In the genomic region with DNA sequence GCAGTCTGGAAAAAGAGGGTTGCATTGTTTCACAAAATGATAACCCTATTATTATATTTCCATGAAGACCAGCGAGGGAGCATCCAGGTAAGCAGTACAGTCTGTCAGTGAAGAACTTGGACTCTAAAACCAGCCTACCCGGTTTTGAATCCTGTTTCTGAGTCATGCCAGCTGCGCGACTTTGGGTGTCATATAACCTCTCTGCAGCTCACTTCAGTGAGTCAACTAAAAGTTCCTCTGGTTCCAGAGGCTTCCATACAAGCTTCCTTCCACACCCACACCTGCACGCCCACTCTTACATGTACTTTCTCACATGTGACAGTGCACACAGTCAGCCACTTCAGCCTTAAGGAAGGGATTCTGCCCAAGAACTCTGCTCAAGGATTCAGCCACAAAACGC, we compare ENCODE assay signal across 27 cellular contexts. TPM values are rescaled to one million over a fixed set of nuclear protein-coding genes. Genes with fewer than 3 reads are reported as not detected.
DNase-seq lines count a peak whose midpoint lies in the region; ATAC-seq, FAIRE-seq and TF ChIP-seq lines count a peak whose summit lies in the region.
"Had no signal": no experiment of that assay in that cellular context is flagged by ENCODE, and none has a peak within 500 bp of the region (broad histone marks: within the 10 kb centered on the region; RNA-seq: fewer than 3 reads in every experiment).

No MANE protein-coding gene starts in this region.

- H3K79me2 ChIP-seq in PC-3 (ENCODE audit: low read length) = no peaks in the 10 kb centered on the region

- BruUV-seq in PC-3 (replicated peaks; lab: Mats Ljungman, UMichigan) = no TSS peak

- peak overlapping the region; percentile 74 for H3K4me2 ChIP-seq in PC-3 (ENCODE audit: low read length)

- DNase-seq in NCI-H2196 (lab: John Stamatoyannopoulos, UW; ENCODE audit: unreplicated experiment) (peak; percentile 7), NCI-H2196 treated with DMSO at 0.1 percent for 48 hours (lab: John Stamatoyannopoulos, UW; ENCODE audit: unreplicated experiment) (no peak), PC-3 (peak; percentile 96), fibroblast of mammary gland (ENCODE audit: low read depth) (peak; percentile 1), type B pancreatic cell (ENCODE audit: extremely low spot score, unreplicated experiment) (no peak), frontal cortex (ENCODE audit: low spot score in 2 of 2) (no peak)
- DNase-seq: AML-193, anterior cingulate cortex, DMS79 treated with DMSO at 0.1 percent for 48 hours, GOT3, head of caudate nucleus, IMR-90, left colon, NCI-H1417 treated with DMSO at 0.1 percent for 48 hours, psoas muscle, upper lobe of left lung had no signal

- H3K27ac Mint-ChIP-seq in type B pancreatic cell = peak overlapping the region; percentile 29
- H3K27ac Mint-ChIP-seq: activated naive CD4-positive, alpha-beta T cell treated with anti-CD3 and anti-CD28 coated beads, Interleukin-2, amount 50 U/mL, for 24 hours; memory B cell; T-helper 2 cell treated with Interferon-gamma antibody and Interleukin-4, amounts not matched to agents 5 μg/mL and 100 μg/mL, for 36 hours had no signal

- POLR2A ChIA-PET in PC-3 (lab: Charles Lee; ENCODE audit: unreplicated experiment) = no interaction called here

- H3K9me3 Mint-ChIP-seq in type B pancreatic cell = no peaks in the 10 kb centered on the region
- H3K9me3 Mint-ChIP-seq: activated naive CD4-positive, alpha-beta T cell treated with anti-CD3 and anti-CD28 coated beads, Interleukin-2, amount 50 U/mL, for 24 hours; memory B cell; T-helper 2 cell treated with Interferon-gamma antibody and Interleukin-4, amounts not matched to agents 5 μg/mL and 100 μg/mL, for 36 hours had no signal

- intact Hi-C loops in PC-3 (cut with micrococcal nuclease) = no loop called here

- H2AFZ ChIP-seq in PC-3 (ENCODE audit: low read length) = peak overlapping the region; percentile 54; the same call in 1 of the 2 replicates

- CTCF ChIA-PET in PC-3 (lab: Charles Lee) = interaction anchor here (1.0 kb wide), 1 partner anchor 30 kb away, joined by 7 read pairs; no protein-coding TSS in a partner anchor

- no peaks in the 10 kb centered on the region for H3K27me3 ChIP-seq in PC-3 (ENCODE audit: low read length)
- H3K27me3 ChIP-seq: cardiac muscle cell, neutrophil, upper lobe of left lung had no signal

- H3K9me3 ChIP-seq in PC-3 (ENCODE audit: low read length) = no peaks in the 10 kb centered on the region
- H3K9me3 ChIP-seq: neutrophil, psoas muscle, upper lobe of left lung had no signal

- H3K4me3 ChIP-seq in PC-3 (ENCODE audit: low read length) (peak overlapping the region; percentile 30; the same call in 1 of the 2 replicates), fibroblast of mammary gland (ENCODE audit: control insufficient read depth, low read depth, low read length) (no peak overlapping the region)
- H3K4me3 ChIP-seq: cardiac muscle cell, coronary artery, psoas muscle, upper lobe of left lung had no signal

- H3F3A ChIP-seq in PC-3 (ENCODE audit: low read length, unreplicated experiment) = peaks cover 5% of the 10 kb centered on the region

- ATAC-seq in PC-3 (peak; percentile 94), HG03439 (IDR thresholded peaks at IDR 0.05; ENCODE audit: unreplicated experiment) (no peak), HG03159 (IDR thresholded peaks at IDR 0.05; ENCODE audit: unreplicated experiment) (no peak)
- ATAC-seq: left colon, psoas muscle, SK-N-SH treated with all-trans-retinoic acid at 6 μM for 48 hours had no signal

- H3K4me3 Mint-ChIP-seq in type B pancreatic cell = no peak overlapping the region
- H3K4me3 Mint-ChIP-seq: activated naive CD4-positive, alpha-beta T cell treated with anti-CD3 and anti-CD28 coated beads, Interleukin-2, amount 50 U/mL, for 24 hours; memory B cell; T-helper 2 cell treated with Interferon-gamma antibody and Interleukin-4, amounts not matched to agents 5 μg/mL and 100 μg/mL, for 36 hours had no signal

- H3K27ac ChIP-seq in PC-3 (ENCODE audit: low read length) = peak overlapping the region; percentile 68
- H3K27ac ChIP-seq: cardiac muscle cell, coronary artery, HL-60, neutrophil, psoas muscle, upper lobe of left lung had no signal

- H3K9me2 ChIP-seq in PC-3 (replicated peaks; ENCODE audit: low read length) = no peaks in the 10 kb centered on the region

- H3K36me3 ChIP-seq in PC-3 (ENCODE audit: low read depth, low read length) = no peaks in the 10 kb centered on the region
- H3K36me3 ChIP-seq: cardiac muscle cell, neutrophil, upper lobe of left lung had no signal

- no peaks in the 10 kb centered on the region for H3K36me3 Mint-ChIP-seq in type B pancreatic cell
- H3K36me3 Mint-ChIP-seq: activated naive CD4-positive, alpha-beta T cell treated with anti-CD3 and anti-CD28 coated beads, Interleukin-2, amount 50 U/mL, for 24 hours; memory B cell had no signal

- peaks cover 15% of the 10 kb centered on the region for H3K4me1 ChIP-seq in PC-3 (ENCODE audit: insufficient read depth, low read length)
- H3K4me1 ChIP-seq: psoas muscle, upper lobe of left lung had no signal

- no peaks in the 10 kb centered on the region for H3K4me1 Mint-ChIP-seq in type B pancreatic cell (ENCODE audit: unreplicated experiment)
- H3K4me1 Mint-ChIP-seq: activated naive CD4-positive, alpha-beta T cell treated with anti-CD3 and anti-CD28 coated beads, Interleukin-2, amount 50 U/mL, for 24 hours had no signal

- H3K9ac ChIP-seq in PC-3 (ENCODE audit: low read length) = no peak overlapping the region

- TF ChIP-seq CTCF in PC-3 (conservative IDR thresholded peaks at IDR 0.05; ENCODE audit: low read depth, low read length) (no peak), fibroblast of mammary gland (conservative IDR thresholded peaks at IDR 0.05; ENCODE audit: control insufficient read depth, insufficient read depth, low read depth, low read length) (no peak), type B pancreatic cell (conservative IDR thresholded peaks at IDR 0.05) (no peak)

- H4K20me1 ChIP-seq in PC-3 (ENCODE audit: low read length) = no peaks in the 10 kb centered on the region

- FAIRE-seq in frontal cortex (lab: Jason Lieb, UNC) = no peak
- FAIRE-seq: endometrium had no signal

- no peaks in the 10 kb centered on the region for H3K27me3 Mint-ChIP-seq in type B pancreatic cell

RNA-seq across cellular contexts. Expression of gene PRPS2, which starts 49.8 kb away (rescaled TPM):
- total RNA-seq in PC-3 (2014; rRNA removed) (63.1 and 73.9 TPM in 2 replicates), type B pancreatic cell (ENCODE audit: low replicate concordance) (44.0 and 51.7 TPM in 2 replicates), frontal cortex (48.9 TPM)

Comparison
In these comparisons a context has a peak if more than half of its experiments do, and no peak if none do; other contexts are left out.
1. DNase-seq: peak in NCI-H2196 (single experiment), PC-3 (single experiment) and fibroblast of mammary gland (single experiment); none in NCI-H2196 treated with DMSO at 0.1 percent for 48 hours (single experiment), type B pancreatic cell (single experiment) and frontal cortex (0 of 2).